Comparison of ENCODE assay signal across 24 cellular contexts in genomic region chr11:25293166-25293565, GRCh38.
"Had no signal": no experiment of that assay in that cellular context is flagged by ENCODE, and none has a peak within 500 bp of the region (broad histone marks: within the 10 kb centered on the region; RNA-seq: fewer than 3 reads in every experiment).

No MANE protein-coding gene starts in this region.

- H3K36me3 ChIP-seq: colonic mucosa, esophagus squamous epithelium, gastrocnemius medialis, heart right ventricle, left lung, lower lobe of right lung had no signal

- H3K9me3 ChIP-seq: colonic mucosa, esophagus squamous epithelium, gastrocnemius medialis, lower lobe of right lung, mucosa of descending colon had no signal

- H3K27me3 ChIP-seq: colonic mucosa, esophagus squamous epithelium, gastrocnemius medialis, heart right ventricle, left lung had no signal

- FAIRE-seq: keratinocyte had no signal

- ATAC-seq: effector memory CD8-positive, alpha-beta T cell; esophagus mucosa; gastrocnemius medialis; heart right ventricle; left cardiac atrium; left lung; left ventricle myocardium superior; lower lobe of right lung; mucosa of descending colon had no signal

- H3K4me3 ChIP-seq: colonic mucosa, esophagus squamous epithelium, gastrocnemius medialis, heart right ventricle, left lung, lower lobe of right lung, mucosa of descending colon had no signal

- DNase-seq: colonic mucosa; cortex of kidney; effector CD8-positive, alpha-beta T cell; effector memory CD8-positive, alpha-beta T cell; endodermal cell; erythroblast; esophagus squamous epithelium; foreskin fibroblast; foreskin melanocyte; gastrocnemius medialis; glutamatergic neuron; head of caudate nucleus; heart right ventricle; hippocampal formation; left cardiac atrium; left lung; left ventricle myocardium superior; lower lobe of right lung; mesenchymal stem cell; mucosa of descending colon; naive B cell had no signal

- H3K4me1 ChIP-seq: colonic mucosa, esophagus squamous epithelium, gastrocnemius medialis, heart right ventricle, left lung, lower lobe of right lung had no signal

- H3K27ac ChIP-seq: colonic mucosa, epithelial cell of prostate, esophagus squamous epithelium, gastrocnemius medialis, heart right ventricle, left lung, lower lobe of right lung had no signal
